In genomic region chr6:158536891-158537798, GRCh38 we compare ENCODE assay signal across 8 cellular contexts. TPM values are rescaled to one million over a fixed set of nuclear protein-coding genes. Genes with fewer than 3 reads are reported as not detected.
A peak's percentile ranks its signal among the peaks of the same experiment; 100 is the strongest.
DNase-seq lines count a peak whose midpoint lies in the region; ATAC-seq and TF ChIP-seq lines count a peak whose summit lies in the region.

No MANE protein-coding gene starts in this region.

- peak; percentile 31 for ATAC-seq in mucosa of descending colon
- no peak for ATAC-seq in HG03095 (IDR thresholded peaks at IDR 0.05; ENCODE audit: unreplicated experiment)

- intact Hi-C loops in mucosa of descending colon (cut with DNase I, micrococcal nuclease), result no loop called here
- intact Hi-C loops in vagina (cut with DNase I), result no loop called here

- no peak for TF ChIP-seq CTCF in AG04450 (IDR thresholded peaks at IDR 0.05; ENCODE audit: low read depth, low read length)
- TF ChIP-seq CTCF in HEK293 (tag by site-specific recombination; IDR thresholded peaks at IDR 0.05), result no peak
- TF ChIP-seq CTCF in mucosa of descending colon (IDR thresholded peaks at IDR 0.05), result no peak
- TF ChIP-seq CTCF in vagina (IDR thresholded peaks at IDR 0.05), result no peak

- H3K36me3 ChIP-seq in HEK293 (ENCODE audit: control insufficient read depth in 2 of 2, insufficient read depth in 1 of 2, low read length in 2 of 2), result no peaks in the 10 kb centered on the region
- H3K36me3 ChIP-seq in mucosa of descending colon (ENCODE audit: low read depth), result no peaks in the 10 kb centered on the region
- H3K36me3 ChIP-seq in vagina, result no peaks in the 10 kb centered on the region

- H3K27me3 ChIP-seq in AG04450 (ENCODE audit: control insufficient read depth, insufficient read depth, low read length), result peaks cover 11% of the 10 kb centered on the region
- H3K27me3 ChIP-seq in vagina, result no peaks in the 10 kb centered on the region

- H3K4me1 ChIP-seq in HEK293 (ENCODE audit: control insufficient read depth, insufficient read depth, low read length) (no peaks in the 10 kb centered on the region; the same call in 1 of the 2 replicates), mucosa of descending colon (ENCODE audit: low read depth) (peaks cover 17% of the 10 kb centered on the region), vagina (peaks cover 14% of the 10 kb centered on the region)

- no peaks in the 10 kb centered on the region for H3K9me3 ChIP-seq in AG04450 (ENCODE audit: control insufficient read depth, insufficient read depth, low read length)
- H3K9me3 ChIP-seq in HEK293 (ENCODE audit: control insufficient read depth, insufficient read depth, low read depth, low read length), result no peaks in the 10 kb centered on the region
- no peaks in the 10 kb centered on the region for H3K9me3 ChIP-seq in mucosa of descending colon
- no peaks in the 10 kb centered on the region for H3K9me3 ChIP-seq in vagina

- no peak for TF ChIP-seq POLR2A in vagina (IDR thresholded peaks at IDR 0.05)

- no peak for DNase-seq in AG04450 (ENCODE audit: low read depth, low spot score)
- DNase-seq in SW480 (ENCODE audit: low spot score), result peak; percentile 50
- peak; percentile 83 for DNase-seq in ecto neural progenitor cell (ENCODE audit: low spot score)
- DNase-seq in mucosa of descending colon, result peak; percentile 18 to 60 (median 55)
- peak; percentile 25 to 34 for DNase-seq in vagina (ENCODE audit: extremely low spot score in 2 of 2)
- no peak for DNase-seq in T1000 (lab: John Stamatoyannopoulos, UW)

- POLR2A ChIA-PET in AG04450 (lab: Yijun Ruan, JAX) (no interaction called here), HEK293 (lab: Yijun Ruan, JAX) (interaction anchor here (1.0 to 1.5 kb wide), 3 partner anchors 9 to 22 kb away, joined by 3 to 4 read pairs (median 3); partner anchors contain the start of gene TMEM181)

- CTCF ChIA-PET in AG04450 (lab: Charles Lee) (interaction anchor here (1.0 to 1.5 kb wide), 3 partner anchors 13 to 316 kb away, joined by 3 to 8 read pairs (median 3); no protein-coding TSS in a partner anchor), HEK293 (lab: Yijun Ruan, JAX) (interaction anchor here (0.6 to 3.3 kb wide), 3 partner anchors 17 to 316 kb away, joined by 3 to 15 read pairs (median 3); no protein-coding TSS in a partner anchor)

- peak overlapping the region; percentile 65 for H3K4me3 ChIP-seq in AG04450 (ENCODE audit: low read depth, low read length)
- peak overlapping the region; percentile 66 for H3K4me3 ChIP-seq in HEK293 (ENCODE audit: low read depth, low read length)
- peak overlapping the region; percentile 17 for H3K4me3 ChIP-seq in mucosa of descending colon
- H3K4me3 ChIP-seq in vagina, result peak overlapping the region; percentile 35 to 47

- H3K27ac ChIP-seq in AG04450 (ENCODE audit: low read depth, low read length) (no peak overlapping the region), HEK293 (ENCODE audit: extremely low read depth, low read depth, low read length) (no peak overlapping the region; the same call in 1 of the 2 replicates), vagina (no peak overlapping the region)

TF ChIP-seq in HEK293, 187 proteins besides CTCF, POLR2A, EP300 and RAD21 (continues in another document):
- no peak for TF ChIP-seq ZNF529 (tag by site-specific recombination; IDR thresholded peaks at IDR 0.05; ENCODE audit: insufficient replicate concordance)
- TF ChIP-seq ZNF391 (tag by site-specific recombination; IDR thresholded peaks at IDR 0.05; ENCODE audit: borderline replicate concordance, low read depth), result no peak
- no peak for TF ChIP-seq ZBTB21 (tag by site-specific recombination; IDR thresholded peaks at IDR 0.05)
- TF ChIP-seq IKZF3 (tag by site-specific recombination; IDR thresholded peaks at IDR 0.05), result no peak; the same call in 1 of the 2 replicates
- no peak for TF ChIP-seq ZNF514 (tag by site-specific recombination; IDR thresholded peaks at IDR 0.05)
- TF ChIP-seq ZBTB10 (tag by site-specific recombination; IDR thresholded peaks at IDR 0.05), result no peak
- peak; percentile 60; the same call in 1 of the 2 replicates for TF ChIP-seq ZBTB20 (tag by site-specific recombination; IDR thresholded peaks at IDR 0.05)
- peak; percentile 73 for TF ChIP-seq ZBTB11 (tag by site-specific recombination; conservative IDR thresholded peaks at IDR 0.05; ENCODE audit: low read depth)
- no peak for TF ChIP-seq ZNF658 (tag by site-specific recombination; IDR thresholded peaks at IDR 0.05)
- no peak for TF ChIP-seq ZNF645 (tag by site-specific recombination; IDR thresholded peaks at IDR 0.05)
- 0 out of 2 replicates have a peak, but pooled peaks have one; percentile 30 for TF ChIP-seq ZNF660 (tag by site-specific recombination; IDR thresholded peaks at IDR 0.05)
- TF ChIP-seq ZIC2 (tag by site-specific recombination; IDR thresholded peaks at IDR 0.05), result peak; percentile 78
- peak; percentile 93 for TF ChIP-seq ZFHX2 (tag by site-specific recombination; conservative IDR thresholded peaks at IDR 0.05)
- TF ChIP-seq ZNF202 (tag by site-specific recombination; IDR thresholded peaks at IDR 0.05; ENCODE audit: borderline replicate concordance), result peak; percentile 80
- no peak for TF ChIP-seq ZNF248 (tag by site-specific recombination; IDR thresholded peaks at IDR 0.05)
- peak; percentile 10; the same call in 1 of the 2 replicates for TF ChIP-seq OSR2 (tag by site-specific recombination; IDR thresholded peaks at IDR 0.05)
- TF ChIP-seq WT1 (tag by site-specific recombination; IDR thresholded peaks at IDR 0.05), result peak; percentile 75
- 0 out of 2 replicates have a peak, but pooled peaks have one; percentile 15 for TF ChIP-seq ZSCAN30 (tag by site-specific recombination; IDR thresholded peaks at IDR 0.05)
- TF ChIP-seq ZNF623 (tag by site-specific recombination; IDR thresholded peaks at IDR 0.05), result no peak
- TF ChIP-seq ZNF146 (tag by site-specific recombination; IDR thresholded peaks at IDR 0.05), result no peak

RNA-seq across cellular contexts. Expression of gene TMEM181, which starts 22.7 kb away (rescaled TPM):
- 33.3 and 44.1 TPM in 2 replicates for polyA plus RNA-seq in AG04450 (2011; rRNA removed)
- 28.0 and 35.0 TPM in 2 replicates for polyA minus RNA-seq in AG04450 (2011; rRNA and poly(A)+ RNA removed)
- total RNA-seq in mucosa of descending colon (10 to 100 TPM; 35.7 to 47.8 (median 39.4) TPM), vagina (18.4 TPM)

Comparison
In these comparisons a context has a peak if more than half of its experiments do, and no peak if none do; other contexts are left out.
1. DNase-seq: peak in SW480 (single experiment), ecto neural progenitor cell (single experiment), mucosa of descending colon (3 of 3) and vagina (2 of 2); none in AG04450 (single experiment) and T1000 (single experiment).
2. Peak in every context shown above with its lines, with median percentiles within 50 percentile points of each other: H3K4me3 ChIP-seq.